In the genomic region with DNA sequence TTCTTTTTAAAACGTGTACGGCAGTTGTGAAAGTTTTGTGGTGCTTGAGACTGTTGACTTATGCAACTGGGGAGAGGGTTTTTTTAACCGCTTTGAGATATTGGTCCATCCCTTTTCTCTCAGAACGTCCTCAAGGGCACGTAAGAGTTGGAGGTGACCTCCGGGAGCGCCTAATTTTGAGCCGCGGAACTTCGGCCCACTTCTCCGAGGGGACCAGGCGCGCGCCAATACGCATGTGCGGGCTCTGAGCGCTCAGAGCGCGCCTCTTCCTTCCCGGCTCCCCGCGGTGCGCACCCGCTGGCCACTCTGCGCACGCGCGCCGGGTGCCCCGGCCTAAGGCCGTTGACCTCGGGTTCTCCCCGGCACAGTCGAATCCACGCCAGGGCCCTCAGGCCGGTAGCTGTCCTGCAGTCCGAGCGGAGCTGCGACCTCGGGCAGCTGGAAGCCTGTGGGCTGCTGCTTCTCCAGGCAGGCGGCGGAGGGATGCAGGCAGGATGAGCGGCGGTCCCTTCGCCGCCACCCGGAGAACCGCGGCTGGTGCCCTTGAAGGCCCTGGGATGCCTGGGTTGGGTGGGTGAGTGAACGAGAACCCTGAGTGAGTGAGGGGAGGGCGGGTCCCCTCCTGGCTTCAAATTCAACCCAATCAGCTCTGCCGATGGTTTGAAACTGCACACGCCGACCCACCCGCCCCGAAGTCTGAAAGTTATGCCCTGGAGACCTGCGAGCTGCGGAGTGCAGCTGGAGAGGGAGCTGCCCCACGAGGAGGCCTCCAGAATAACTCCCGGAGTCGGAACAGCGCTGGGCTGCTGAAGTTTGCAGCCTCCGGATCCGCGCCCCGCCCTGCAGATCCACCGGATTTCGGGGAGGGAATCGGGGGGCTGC, we compare ENCODE assay signal across 8 cellular contexts. TPM values are rescaled to one million over a fixed set of nuclear protein-coding genes. Genes with fewer than 3 reads are reported as not detected.
DNase-seq lines count a peak whose midpoint lies in the region; ATAC-seq and TF ChIP-seq lines count a peak whose summit lies in the region.

No MANE protein-coding gene starts in this region.

- H3K4me1 Mint-ChIP-seq in brain (peaks cover 40% of the 10 kb centered on the region), nephron progenitor cell (peaks cover 29% of the 10 kb centered on the region)

- H3K4me3 Mint-ChIP-seq in brain, result peak overlapping the region; percentile 58 to 81 (median 66)
- H3K4me3 Mint-ChIP-seq in nephron progenitor cell, result peak overlapping the region; percentile 71

- in situ Hi-C loops in GM13977 (cut with MboI; ENCODE audit: low pct_unique_long_range_greater_than_20kb, low sequenced_read_pairs, unreplicated experiment), result no loop called here

- H3K27me3 Mint-ChIP-seq in brain, result peaks cover 100% of the 10 kb centered on the region
- H3K27me3 Mint-ChIP-seq in nephron progenitor cell (ENCODE audit: low read depth, poor library complexity), result peaks cover 100% of the 10 kb centered on the region

- H3K27ac Mint-ChIP-seq in brain (no peak overlapping the region), nephron progenitor cell (no peak overlapping the region)

- DNase-seq in GM13977 (ENCODE audit: low spot score) (peak; percentile 64), nephron progenitor cell (peak; percentile 75), HT-29 (ENCODE audit: low spot score) (no peak), RPMI8226 (no peak)
- no peak for DNase-seq in activated effector memory CD4-positive, alpha-beta T cell treated with Interleukin-2 at 50 U/mL for 16 hours

- no peaks in the 10 kb centered on the region for H3K36me3 Mint-ChIP-seq in brain
- no peaks in the 10 kb centered on the region for H3K36me3 Mint-ChIP-seq in nephron progenitor cell (ENCODE audit: low read depth)

- no peak for TF ChIP-seq CTCF in GM13977 (IDR thresholded peaks at IDR 0.05; ENCODE audit: extremely low read depth, insufficient read depth, missing control alignments)
- no peak for TF ChIP-seq CTCF in brain (conservative IDR thresholded peaks at IDR 0.05)
- TF ChIP-seq CTCF in nephron progenitor cell (IDR thresholded peaks at IDR 0.05), result no peak

- H3K9me3 Mint-ChIP-seq in brain (peaks cover 0 to 5% (median 3%) of the 10 kb centered on the region in 5 experiments), nephron progenitor cell (no peaks in the 10 kb centered on the region)

- ATAC-seq in HG02973 (IDR thresholded peaks at IDR 0.05; ENCODE audit: unreplicated experiment), result peak; percentile 55
- ATAC-seq in GM19328 (IDR thresholded peaks at IDR 0.05; ENCODE audit: unreplicated experiment), result no peak

RNA-seq across cellular contexts. Expression of gene POU4F1, which starts 7.3 kb away (rescaled TPM):
- polyA plus RNA-seq in brain (ENCODE audit: insufficient read depth, low read depth, low replicate concordance), result 2.9 TPM
- total RNA-seq in HT-29 (2014; rRNA removed; shearing (Covaris generic)), result not detected in 2 replicates

Comparison
In these comparisons a context has a peak if more than half of its experiments do, and no peak if none do; other contexts are left out.
1. DNase-seq: peak in GM13977 (single experiment) and nephron progenitor cell (single experiment); none in HT-29 (single experiment), RPMI8226 (single experiment) and activated effector memory CD4-positive, alpha-beta T cell treated with Interleukin-2 at 50 U/mL for 16 hours (single experiment).